Comparison of ENCODE assay signal across 3 cellular contexts in the genomic region with DNA sequence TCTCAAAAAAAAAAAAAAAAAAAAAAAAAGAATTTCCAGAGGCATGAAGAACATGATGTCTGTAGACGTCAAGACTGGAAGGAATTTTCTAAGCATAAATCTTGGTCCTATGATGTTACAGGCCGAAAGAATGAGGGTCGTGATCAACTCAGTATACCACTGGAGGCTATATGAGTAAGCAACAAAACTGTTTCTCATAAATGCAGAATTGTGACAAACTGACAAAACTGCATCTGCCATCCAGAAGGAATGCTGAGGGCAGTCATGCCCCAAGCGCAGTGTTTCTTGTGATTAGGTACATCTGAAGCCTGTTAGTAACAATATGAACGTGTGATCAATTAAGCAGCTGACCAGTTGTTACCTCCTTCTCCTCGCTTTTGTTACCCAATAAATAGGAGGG.
A peak's percentile ranks its signal among the peaks of the same experiment; 100 is the strongest.
TF ChIP-seq lines count a peak whose summit lies in the region.

No MANE protein-coding gene starts in this region.

TF ChIP-seq in GM23338, 12 proteins besides CTCF, POLR2A, EP300 and RAD21 (continues in another document):
- no peak for TF ChIP-seq CREB1 (CRISPR knock-in tag; IDR thresholded peaks at IDR 0.05; ENCODE audit: low read depth)
- no peak for TF ChIP-seq ZNF331 (CRISPR knock-in tag; IDR thresholded peaks at IDR 0.05; ENCODE audit: low read depth)
- TF ChIP-seq EZH2phosphoT487 (IDR thresholded peaks at IDR 0.05; ENCODE audit: unreplicated experiment): no peak
- TF ChIP-seq, protein P1, sequence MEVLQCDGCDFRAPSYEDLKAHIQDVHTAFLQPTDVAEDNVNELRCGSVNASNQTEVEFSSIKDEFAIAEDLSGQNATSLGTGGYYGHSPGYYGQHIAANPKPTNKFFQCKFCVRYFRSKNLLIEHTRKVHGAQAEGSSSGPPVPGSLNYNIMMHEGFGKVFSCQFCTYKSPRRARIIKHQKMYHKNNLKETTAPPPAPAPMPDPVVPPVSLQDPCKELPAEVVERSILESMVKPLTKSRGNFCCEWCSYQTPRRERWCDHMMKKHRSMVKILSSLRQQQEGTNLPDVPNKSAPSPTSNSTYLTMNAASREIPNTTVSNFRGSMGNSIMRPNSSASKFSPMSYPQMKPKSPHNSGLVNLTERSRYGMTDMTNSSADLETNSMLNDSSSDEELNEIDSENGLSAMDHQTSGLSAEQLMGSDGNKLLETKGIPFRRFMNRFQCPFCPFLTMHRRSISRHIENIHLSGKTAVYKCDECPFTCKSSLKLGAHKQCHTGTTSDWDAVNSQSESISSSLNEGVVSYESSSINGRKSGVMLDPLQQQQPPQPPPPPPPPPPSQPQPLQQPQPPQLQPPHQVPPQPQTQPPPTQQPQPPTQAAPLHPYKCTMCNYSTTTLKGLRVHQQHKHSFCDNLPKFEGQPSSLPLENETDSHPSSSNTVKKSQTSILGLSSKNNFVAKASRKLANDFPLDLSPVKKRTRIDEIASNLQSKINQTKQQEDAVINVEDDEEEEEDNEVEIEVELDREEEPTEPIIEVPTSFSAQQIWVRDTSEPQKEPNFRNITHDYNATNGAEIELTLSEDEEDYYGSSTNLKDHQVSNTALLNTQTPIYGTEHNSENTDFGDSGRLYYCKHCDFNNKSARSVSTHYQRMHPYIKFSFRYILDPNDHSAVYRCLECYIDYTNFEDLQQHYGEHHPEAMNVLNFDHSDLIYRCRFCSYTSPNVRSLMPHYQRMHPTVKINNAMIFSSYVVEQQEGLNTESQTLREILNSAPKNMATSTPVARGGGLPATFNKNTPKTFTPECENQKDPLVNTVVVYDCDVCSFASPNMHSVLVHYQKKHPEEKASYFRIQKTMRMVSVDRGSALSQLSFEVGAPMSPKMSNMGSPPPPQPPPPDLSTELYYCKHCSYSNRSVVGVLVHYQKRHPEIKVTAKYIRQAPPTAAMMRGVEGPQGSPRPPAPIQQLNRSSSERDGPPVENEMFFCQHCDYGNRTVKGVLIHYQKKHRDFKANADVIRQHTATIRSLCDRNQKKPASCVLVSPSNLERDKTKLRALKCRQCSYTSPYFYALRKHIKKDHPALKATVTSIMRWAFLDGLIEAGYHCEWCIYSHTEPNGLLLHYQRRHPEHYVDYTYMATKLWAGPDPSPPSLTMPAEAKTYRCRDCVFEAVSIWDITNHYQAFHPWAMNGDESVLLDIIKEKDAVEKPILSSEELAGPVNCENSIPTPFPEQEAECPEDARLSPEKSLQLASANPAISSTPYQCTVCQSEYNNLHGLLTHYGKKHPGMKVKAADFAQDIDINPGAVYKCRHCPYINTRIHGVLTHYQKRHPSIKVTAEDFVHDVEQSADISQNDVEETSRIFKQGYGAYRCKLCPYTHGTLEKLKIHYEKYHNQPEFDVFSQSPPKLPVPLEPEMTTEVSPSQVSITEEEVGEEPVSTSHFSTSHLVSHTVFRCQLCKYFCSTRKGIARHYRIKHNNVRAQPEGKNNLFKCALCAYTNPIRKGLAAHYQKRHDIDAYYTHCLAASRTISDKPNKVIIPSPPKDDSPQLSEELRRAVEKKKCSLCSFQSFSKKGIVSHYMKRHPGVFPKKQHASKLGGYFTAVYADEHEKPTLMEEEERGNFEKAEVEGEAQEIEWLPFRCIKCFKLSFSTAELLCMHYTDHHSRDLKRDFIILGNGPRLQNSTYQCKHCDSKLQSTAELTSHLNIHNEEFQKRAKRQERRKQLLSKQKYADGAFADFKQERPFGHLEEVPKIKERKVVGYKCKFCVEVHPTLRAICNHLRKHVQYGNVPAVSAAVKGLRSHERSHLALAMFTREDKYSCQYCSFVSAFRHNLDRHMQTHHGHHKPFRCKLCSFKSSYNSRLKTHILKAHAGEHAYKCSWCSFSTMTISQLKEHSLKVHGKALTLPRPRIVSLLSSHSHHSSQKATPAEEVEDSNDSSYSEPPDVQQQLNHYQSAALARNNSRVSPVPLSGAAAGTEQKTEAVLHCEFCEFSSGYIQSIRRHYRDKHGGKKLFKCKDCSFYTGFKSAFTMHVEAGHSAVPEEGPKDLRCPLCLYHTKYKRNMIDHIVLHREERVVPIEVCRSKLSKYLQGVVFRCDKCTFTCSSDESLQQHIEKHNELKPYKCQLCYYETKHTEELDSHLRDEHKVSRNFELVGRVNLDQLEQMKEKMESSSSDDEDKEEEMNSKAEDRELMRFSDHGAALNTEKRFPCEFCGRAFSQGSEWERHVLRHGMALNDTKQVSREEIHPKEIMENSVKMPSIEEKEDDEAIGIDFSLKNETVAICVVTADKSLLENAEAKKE (CRISPR knock-in tag; IDR thresholded peaks at IDR 0.05): no peak
- TF ChIP-seq STAT1 (IDR thresholded peaks at IDR 0.05; ENCODE audit: unreplicated experiment): no peak
- no peak for TF ChIP-seq JUNB (IDR thresholded peaks at IDR 0.05; ENCODE audit: unreplicated experiment)

TF ChIP-seq in H1, 55 proteins besides CTCF, POLR2A, EP300 and RAD21:
- TF ChIP-seq SP1 (IDR thresholded peaks at IDR 0.05; ENCODE audit: low read depth, low read length): no peak
- no peak for TF ChIP-seq RNF2 (IDR thresholded peaks at IDR 0.05; ENCODE audit: borderline replicate concordance, low read depth, low read length, missing control alignments, poor library complexity, severe bottlenecking)
- TF ChIP-seq POU5F1 (IDR thresholded peaks at IDR 0.05; ENCODE audit: low read depth, low read length): no peak
- TF ChIP-seq EZH2 (IDR thresholded peaks at IDR 0.05; ENCODE audit: low read depth, low read length, severe bottlenecking): no peak
- TF ChIP-seq TBP (IDR thresholded peaks at IDR 0.05; ENCODE audit: low read depth, low read length): no peak
- no peak for TF ChIP-seq ZNF274 (IDR thresholded peaks at IDR 0.05; ENCODE audit: borderline replicate concordance, extremely low read depth, low read length)
- TF ChIP-seq TAF1 (IDR thresholded peaks at IDR 0.05; ENCODE audit: low read depth, low read length): no peak
- no peak for TF ChIP-seq SIX5 (IDR thresholded peaks at IDR 0.05; ENCODE audit: low read depth, low read length)
- TF ChIP-seq MAFK (IDR thresholded peaks at IDR 0.05; ENCODE audit: low read depth, low read length): no peak
- TF ChIP-seq CHD2 (IDR thresholded peaks at IDR 0.05; ENCODE audit: low read length): no peak
- no peak for TF ChIP-seq JUN (IDR thresholded peaks at IDR 0.05; ENCODE audit: low read depth, low read length)
- TF ChIP-seq SP4 (IDR thresholded peaks at IDR 0.05; ENCODE audit: low read length): no peak
- TF ChIP-seq SP2 (IDR thresholded peaks at IDR 0.05; ENCODE audit: low read length): no peak
- no peak for TF ChIP-seq CBX5 (IDR thresholded peaks at IDR 0.05; ENCODE audit: low read depth, low read length)
- TF ChIP-seq RBBP5 (IDR thresholded peaks at IDR 0.05; ENCODE audit: borderline replicate concordance, low read depth, low read length): no peak
- no peak for TF ChIP-seq FOSL1 (IDR thresholded peaks at IDR 0.05; ENCODE audit: insufficient read depth, low read depth, low read length)
- TF ChIP-seq GTF2F1 (IDR thresholded peaks at IDR 0.05; ENCODE audit: borderline replicate concordance, low read depth, low read length): no peak
- no peak for TF ChIP-seq SIN3A (conservative IDR thresholded peaks at IDR 0.05 in 1 of 2, IDR thresholded peaks at IDR 0.05 in 1 of 2; ENCODE audit: low read depth in 1 of 2, low read length in 2 of 2)

TF ChIP-seq in HepG2, 621 proteins besides CTCF, POLR2A, EP300 and RAD21:
- TF ChIP-seq, protein P2, sequence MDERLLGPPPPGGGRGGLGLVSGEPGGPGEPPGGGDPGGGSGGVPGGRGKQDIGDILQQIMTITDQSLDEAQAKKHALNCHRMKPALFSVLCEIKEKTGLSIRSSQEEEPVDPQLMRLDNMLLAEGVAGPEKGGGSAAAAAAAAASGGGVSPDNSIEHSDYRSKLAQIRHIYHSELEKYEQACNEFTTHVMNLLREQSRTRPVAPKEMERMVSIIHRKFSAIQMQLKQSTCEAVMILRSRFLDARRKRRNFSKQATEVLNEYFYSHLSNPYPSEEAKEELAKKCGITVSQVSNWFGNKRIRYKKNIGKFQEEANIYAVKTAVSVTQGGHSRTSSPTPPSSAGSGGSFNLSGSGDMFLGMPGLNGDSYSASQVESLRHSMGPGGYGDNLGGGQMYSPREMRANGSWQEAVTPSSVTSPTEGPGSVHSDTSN (CRISPR knock-in tag; IDR thresholded peaks at IDR 0.05): no peak
- TF ChIP-seq ZFP1 (CRISPR knock-in tag; IDR thresholded peaks at IDR 0.05): peak; percentile 83; the same call in 1 of the 2 replicates
